ENCODE assay signal across 7 cellular contexts in the genomic region with DNA sequence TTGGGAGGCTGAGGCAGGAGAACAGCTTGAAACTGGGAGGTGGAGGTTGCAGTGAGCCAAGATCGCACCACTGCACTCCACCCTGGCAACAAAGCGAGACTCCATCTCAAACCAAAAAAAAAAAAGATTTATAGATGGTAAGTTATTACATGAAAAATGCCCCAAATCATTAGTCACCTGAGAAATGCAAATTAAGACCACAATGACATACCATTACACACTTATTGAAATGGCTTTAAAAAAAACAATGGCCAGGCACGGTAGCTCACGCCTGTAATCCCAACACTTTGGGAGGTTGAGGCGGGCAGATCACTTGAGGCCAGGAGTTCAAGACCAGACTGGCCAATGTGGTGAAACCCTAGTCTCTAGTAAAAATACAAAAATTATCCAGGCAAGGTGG. TPM values are rescaled to one million over a fixed set of nuclear protein-coding genes. Genes with fewer than 3 reads are reported as not detected.
DNase-seq lines count a peak whose midpoint lies in the region; ATAC-seq lines count a peak whose summit lies in the region.
"Not testable (repeated sequence)": the region's sequence is repeated elsewhere in the genome, so short reads cannot be mapped to it uniquely, and the experiment has no call there.

No MANE protein-coding gene starts in this region.

- not testable (repeated sequence) for H3K27ac ChIP-seq in trophoblast cell (ENCODE audit: low read depth, low read length)

- H3K9ac ChIP-seq in trophoblast cell (ENCODE audit: low read length) = not testable (repeated sequence)

- not testable (repeated sequence) for H4K8ac ChIP-seq in trophoblast cell (ENCODE audit: low read depth, low read length)

- not testable (repeated sequence) for H4K12ac ChIP-seq in trophoblast cell (ENCODE audit: low read depth, low read length)

- H3K27ac Mint-ChIP-seq in activated CD4-positive, alpha-beta T cell treated with anti-CD3 and anti-CD28 coated beads for 36 hours; stimulated activated effector memory CD8-positive, alpha-beta T cell treated with anti-CD3 and anti-CD28 coated beads, Interleukin-12 subunit alpha, Interleukin-12 subunit beta, amount 100 ng/mL, for 72 hours: not testable (repeated sequence)
- H3K27ac Mint-ChIP-seq in activated T-cell treated with anti-CD3 and anti-CD28 coated beads, Interleukin-2, amount 50 U/mL, for 72 hours = peak overlapping the region; percentile 19
- peak overlapping the region; percentile 46 to 52 for H3K27ac Mint-ChIP-seq in activated naive CD4-positive, alpha-beta T cell treated with anti-CD3 and anti-CD28 coated beads, Interleukin-2, amount 50 U/mL, for 72 hours
- H3K27ac Mint-ChIP-seq in dendritic cell treated with granulocyte-macrophage colony-stimulating factor and Interleukin-4, amounts not matched to agents 40 ng/mL and 50 ng/mL, for 4 days = peak overlapping the region; percentile 34
- peak overlapping the region in 1 of 2 donors; percentile 75 for H3K27ac Mint-ChIP-seq in stimulated activated naive CD8-positive, alpha-beta T cell treated with anti-CD3 and anti-CD28 coated beads, Interleukin-15, amount 100 ng/mL, for 72 hours

- intact Hi-C loops in activated CD4-positive, alpha-beta T cell treated with anti-CD3 and anti-CD28 coated beads for 36 hours (cut with DNase I, micrococcal nuclease); dendritic cell treated with granulocyte-macrophage colony-stimulating factor and Interleukin-4, amounts not matched to agents 40 ng/mL and 50 ng/mL, for 4 days (cut with micrococcal nuclease): not testable (repeated sequence)

- not testable (repeated sequence) for H3K18ac ChIP-seq in trophoblast cell (ENCODE audit: low read length)

- H2AFZ ChIP-seq in trophoblast cell (ENCODE audit: insufficient read depth, low read length, poor library complexity) = not testable (repeated sequence)

- H3K4me2 ChIP-seq in trophoblast cell (ENCODE audit: low read length) = not testable (repeated sequence)

- H2AK5ac ChIP-seq in trophoblast cell (ENCODE audit: low read length) = not testable (repeated sequence)

- H2BK12ac ChIP-seq in trophoblast cell (ENCODE audit: low read length) = not testable (repeated sequence)

- not testable (repeated sequence) for H3K23ac ChIP-seq in trophoblast cell (ENCODE audit: low read length)

- not testable (repeated sequence) for H3K4me1 ChIP-seq in trophoblast cell (ENCODE audit: control insufficient read depth in 1 of 2, insufficient read depth in 2 of 2, low read length in 2 of 2)

- not testable (repeated sequence) for H3K27me3 Mint-ChIP-seq in activated CD4-positive, alpha-beta T cell treated with anti-CD3 and anti-CD28 coated beads for 36 hours; activated T-cell treated with anti-CD3 and anti-CD28 coated beads, Interleukin-2, amount 50 U/mL, for 72 hours (ENCODE audit: low read depth); dendritic cell treated with granulocyte-macrophage colony-stimulating factor and Interleukin-4, amounts not matched to agents 40 ng/mL and 50 ng/mL, for 4 days; stimulated activated naive CD8-positive, alpha-beta T cell treated with anti-CD3 and anti-CD28 coated beads, Interleukin-15, amount 100 ng/mL, for 72 hours

- H3K4me3 Mint-ChIP-seq in activated CD4-positive, alpha-beta T cell treated with anti-CD3 and anti-CD28 coated beads for 36 hours; activated T-cell treated with anti-CD3 and anti-CD28 coated beads, Interleukin-2, amount 50 U/mL, for 72 hours; dendritic cell treated with granulocyte-macrophage colony-stimulating factor and Interleukin-4, amounts not matched to agents 40 ng/mL and 50 ng/mL, for 4 days; stimulated activated effector memory CD8-positive, alpha-beta T cell treated with anti-CD3 and anti-CD28 coated beads, Interleukin-12 subunit alpha, Interleukin-12 subunit beta, amount 100 ng/mL, for 72 hours; stimulated activated naive CD8-positive, alpha-beta T cell treated with anti-CD3 and anti-CD28 coated beads, Interleukin-15, amount 100 ng/mL, for 72 hours: not testable (repeated sequence)

- H3K9me3 ChIP-seq in trophoblast cell (ENCODE audit: insufficient read depth, low read depth, low read length) = not testable (repeated sequence)

- not testable (repeated sequence) for H2BK120ac ChIP-seq in trophoblast cell (ENCODE audit: insufficient read depth, low read length, poor library complexity)

- H3K36me3 ChIP-seq in trophoblast cell (ENCODE audit: control insufficient read depth in 1 of 2, insufficient read depth in 2 of 2, low read length in 2 of 2) = not testable (repeated sequence)

- not testable (repeated sequence) for DNase-seq in activated CD4-positive, alpha-beta T cell treated with anti-CD3 and anti-CD28 coated beads for 36 hours; activated T-cell treated with anti-CD3 and anti-CD28 coated beads, Interleukin-2, amount 50 U/mL, for 72 hours; activated naive CD4-positive, alpha-beta T cell treated with anti-CD3 and anti-CD28 coated beads, Interleukin-2, amount 50 U/mL, for 72 hours (ENCODE audit: low spot score in 2 of 2); trophoblast cell; stimulated activated effector memory CD8-positive, alpha-beta T cell treated with anti-CD3 and anti-CD28 coated beads, Interleukin-12 subunit alpha, Interleukin-12 subunit beta, amount 100 ng/mL, for 72 hours (ENCODE audit: low spot score in 2 of 2); stimulated activated naive CD8-positive, alpha-beta T cell treated with anti-CD3 and anti-CD28 coated beads, Interleukin-15, amount 100 ng/mL, for 72 hours

- not testable (repeated sequence) for H3K14ac ChIP-seq in trophoblast cell (ENCODE audit: low read length)

- H3K4me1 Mint-ChIP-seq in activated CD4-positive, alpha-beta T cell treated with anti-CD3 and anti-CD28 coated beads for 36 hours = peaks cover 57% of the 10 kb centered on the region
- H3K4me1 Mint-ChIP-seq in activated T-cell treated with anti-CD3 and anti-CD28 coated beads, Interleukin-2, amount 50 U/mL, for 72 hours (ENCODE audit: low read depth) = peaks cover 64% of the 10 kb centered on the region
- peaks cover 63% of the 10 kb centered on the region for H3K4me1 Mint-ChIP-seq in dendritic cell treated with granulocyte-macrophage colony-stimulating factor and Interleukin-4, amounts not matched to agents 40 ng/mL and 50 ng/mL, for 4 days (ENCODE audit: low read depth)
- peaks cover 74% of the 10 kb centered on the region for H3K4me1 Mint-ChIP-seq in stimulated activated effector memory CD8-positive, alpha-beta T cell treated with anti-CD3 and anti-CD28 coated beads, Interleukin-12 subunit alpha, Interleukin-12 subunit beta, amount 100 ng/mL, for 72 hours
- peaks cover 64% of the 10 kb centered on the region for H3K4me1 Mint-ChIP-seq in stimulated activated naive CD8-positive, alpha-beta T cell treated with anti-CD3 and anti-CD28 coated beads, Interleukin-15, amount 100 ng/mL, for 72 hours

- H3K27me3 ChIP-seq in trophoblast cell (ENCODE audit: insufficient read depth, low read length) = not testable (repeated sequence)

- H3K9me3 Mint-ChIP-seq in activated CD4-positive, alpha-beta T cell treated with anti-CD3 and anti-CD28 coated beads for 36 hours (ENCODE audit: low read depth); activated T-cell treated with anti-CD3 and anti-CD28 coated beads, Interleukin-2, amount 50 U/mL, for 72 hours; activated naive CD4-positive, alpha-beta T cell treated with anti-CD3 and anti-CD28 coated beads, Interleukin-2, amount 50 U/mL, for 72 hours; dendritic cell treated with granulocyte-macrophage colony-stimulating factor and Interleukin-4, amounts not matched to agents 40 ng/mL and 50 ng/mL, for 4 days; stimulated activated effector memory CD8-positive, alpha-beta T cell treated with anti-CD3 and anti-CD28 coated beads, Interleukin-12 subunit alpha, Interleukin-12 subunit beta, amount 100 ng/mL, for 72 hours; stimulated activated naive CD8-positive, alpha-beta T cell treated with anti-CD3 and anti-CD28 coated beads, Interleukin-15, amount 100 ng/mL, for 72 hours: not testable (repeated sequence)

- not testable (repeated sequence) for H3K4me3 ChIP-seq in trophoblast cell (ENCODE audit: low read depth, low read length)

- not testable (repeated sequence) for H3K79me1 ChIP-seq in trophoblast cell (ENCODE audit: low read length)

- not testable (repeated sequence) for H4K91ac ChIP-seq in trophoblast cell (ENCODE audit: low read depth, low read length)

- POLR2A ChIA-PET in activated CD4-positive, alpha-beta T cell treated with anti-CD3 and anti-CD28 coated beads for 36 hours (lab: Charles Lee) = interaction anchor here (0.6 kb wide), 1 partner anchor 440 kb away, joined by 4 read pairs; no protein-coding TSS in a partner anchor

- CTCF ChIA-PET in activated CD4-positive, alpha-beta T cell treated with anti-CD3 and anti-CD28 coated beads for 36 hours (lab: Charles Lee) = interaction anchor here (0.5 to 1.0 kb wide), 2 partner anchors 95 to 502 kb away, joined by 3 read pairs; no protein-coding TSS in a partner anchor

- not testable (repeated sequence) for H3K36me3 Mint-ChIP-seq in activated CD4-positive, alpha-beta T cell treated with anti-CD3 and anti-CD28 coated beads for 36 hours (ENCODE audit: low read depth); activated T-cell treated with anti-CD3 and anti-CD28 coated beads, Interleukin-2, amount 50 U/mL, for 72 hours (ENCODE audit: insufficient read depth in 2 of 2); activated naive CD4-positive, alpha-beta T cell treated with anti-CD3 and anti-CD28 coated beads, Interleukin-2, amount 50 U/mL, for 72 hours
- H3K36me3 Mint-ChIP-seq in dendritic cell treated with granulocyte-macrophage colony-stimulating factor and Interleukin-4, amounts not matched to agents 40 ng/mL and 50 ng/mL, for 4 days (ENCODE audit: low read depth) = peaks cover 33% of the 10 kb centered on the region
- H3K36me3 Mint-ChIP-seq in stimulated activated effector memory CD8-positive, alpha-beta T cell treated with anti-CD3 and anti-CD28 coated beads, Interleukin-12 subunit alpha, Interleukin-12 subunit beta, amount 100 ng/mL, for 72 hours = peaks cover 25% of the 10 kb centered on the region

- no CpG with 5 or more reads among the region's 5 CpGs for WGBS in trophoblast cell (ENCODE audit: extremely low coverage, insufficient coverage, insufficient read length)

- not testable (repeated sequence) for H2BK5ac ChIP-seq in trophoblast cell (ENCODE audit: low read depth, low read length, poor library complexity)

- H3K79me2 ChIP-seq in trophoblast cell (ENCODE audit: control insufficient read depth, insufficient read depth, low read length, poor library complexity) = not testable (repeated sequence)

- H3K4ac ChIP-seq in trophoblast cell (ENCODE audit: low read depth, low read length) = peak overlapping the region; percentile 17

- peak; percentile 80 for ATAC-seq in activated CD4-positive, alpha-beta T cell treated with anti-CD3 and anti-CD28 coated beads for 36 hours
- peak; percentile 66 to 72 for ATAC-seq in activated T-cell treated with anti-CD3 and anti-CD28 coated beads, Interleukin-2, amount 50 U/mL, for 72 hours (replicated peaks in 1 of 2)
- peak; percentile 63 to 82 for ATAC-seq in activated naive CD4-positive, alpha-beta T cell treated with anti-CD3 and anti-CD28 coated beads, Interleukin-2, amount 50 U/mL, for 72 hours
- ATAC-seq in stimulated activated effector memory CD8-positive, alpha-beta T cell treated with anti-CD3 and anti-CD28 coated beads, Interleukin-12 subunit alpha, Interleukin-12 subunit beta, amount 100 ng/mL, for 72 hours = peak; percentile 66
- ATAC-seq in stimulated activated naive CD8-positive, alpha-beta T cell treated with anti-CD3 and anti-CD28 coated beads, Interleukin-15, amount 100 ng/mL, for 72 hours = peak; percentile 80

RNA-seq across cellular contexts. Expression of a gene that starts 10.6 kb away (rescaled TPM):
- 100 to 1,000 TPM in 1 of 2 experiments, 10 to 100 TPM in 1; 67.2 to 102 TPM for total RNA-seq in activated CD4-positive, alpha-beta T cell treated with anti-CD3 and anti-CD28 coated beads for 36 hours
- 10 to 100 TPM; 77.3 to 89.6 TPM for total RNA-seq in activated T-cell treated with anti-CD3 and anti-CD28 coated beads, Interleukin-2, amount 50 U/mL, for 72 hours
- 100 to 1,000 TPM in 1 of 2 donors, 10 to 100 TPM in 1; 78.1 to 101 TPM for total RNA-seq in activated naive CD4-positive, alpha-beta T cell treated with anti-CD3 and anti-CD28 coated beads, Interleukin-2, amount 50 U/mL, for 72 hours
- polyA plus RNA-seq in trophoblast cell (2013) = 26.6 and 30.5 TPM in 2 replicates
